Comparison of ENCODE assay signal across 20 cellular contexts in genomic region chr14:57080691-57081090, GRCh38.
"Had no signal": no experiment of that assay in that cellular context is flagged by ENCODE, and none has a peak within 500 bp of the region (broad histone marks: within the 10 kb centered on the region; RNA-seq: fewer than 3 reads in every experiment).

No MANE protein-coding gene starts in this region.

- H3K4me1 Mint-ChIP-seq: activated naive CD4-positive, alpha-beta T cell treated with anti-CD3 and anti-CD28 coated beads, Interleukin-2, amount 10 ng/mL, durations not matched to agents 7 days and 5 days; activated naive CD8-positive, alpha-beta T cell treated with anti-CD3 and anti-CD28 coated beads for 36 hours had no signal

- H3K4me3 Mint-ChIP-seq: activated CD8-positive, alpha-beta T cell treated with anti-CD3 and anti-CD28 coated beads for 36 hours; activated naive CD4-positive, alpha-beta T cell treated with anti-CD3 and anti-CD28 coated beads, Interleukin-2, amount 10 ng/mL, durations not matched to agents 7 days and 5 days; activated naive CD8-positive, alpha-beta T cell treated with anti-CD3 and anti-CD28 coated beads for 36 hours; activated T-cell treated with anti-CD3 and anti-CD28 coated beads, Interleukin-2, amount 50 U/mL, for 72 hours had no signal

- H3K27ac Mint-ChIP-seq: activated CD8-positive, alpha-beta T cell treated with anti-CD3 and anti-CD28 coated beads for 36 hours; activated naive CD4-positive, alpha-beta T cell treated with anti-CD3 and anti-CD28 coated beads, Interleukin-2, amount 10 ng/mL, durations not matched to agents 7 days and 5 days; activated naive CD8-positive, alpha-beta T cell treated with anti-CD3 and anti-CD28 coated beads for 36 hours; activated T-cell treated with anti-CD3 and anti-CD28 coated beads, Interleukin-2, amount 50 U/mL, for 72 hours; activated T-helper 2 cell treated with anti-CD3 and anti-CD28 coated beads, Interferon-gamma antibody, Interleukin-2, Interleukin-4, amounts not matched to agents 10 μg/mL and 5 μg/mL and 100 μg/mL, durations not matched to agents 14 hours and 24 hours and 36 hours had no signal

- H3K27ac ChIP-seq: VCaP had no signal

- H3K36me3 Mint-ChIP-seq: activated naive CD4-positive, alpha-beta T cell treated with anti-CD3 and anti-CD28 coated beads, Interleukin-2, amount 10 ng/mL, durations not matched to agents 7 days and 5 days; activated naive CD8-positive, alpha-beta T cell treated with anti-CD3 and anti-CD28 coated beads for 36 hours had no signal

- DNase-seq: activated CD4-positive, alpha-beta T cell treated with anti-CD3 and anti-CD28 coated beads for 4 hours; activated CD8-positive, alpha-beta memory T cell treated with anti-CD3 and anti-CD28 coated beads, Interleukin-2, amount 50 U/mL, for 4 hours; activated CD8-positive, alpha-beta T cell treated with anti-CD3 and anti-CD28 coated beads for 36 hours; activated gamma-delta T cell treated with Interleukin-2 at 50 U/mL for 16 hours; activated naive CD4-positive, alpha-beta T cell treated with anti-CD3 and anti-CD28 coated beads, Interleukin-2, amount 10 ng/mL, durations not matched to agents 7 days and 5 days; activated naive CD8-positive, alpha-beta T cell treated with anti-CD3 and anti-CD28 coated beads for 36 hours; activated T-cell treated with anti-CD3 and anti-CD28 coated beads, Interleukin-2, amount 50 U/mL, for 72 hours; caudate nucleus; KBM-7; NCI-H1048; NCI-H146; NCI-H187 treated with DMSO at 0.1 percent for 48 hours; NCI-H2107; NCI-H2171 treated with DMSO at 0.1 percent for 48 hours; NCI-H226; NCI-H69; SIG-M5; T-helper 1 cell had no signal

- H3K9me3 Mint-ChIP-seq: activated CD8-positive, alpha-beta T cell treated with anti-CD3 and anti-CD28 coated beads for 36 hours; activated naive CD4-positive, alpha-beta T cell treated with anti-CD3 and anti-CD28 coated beads, Interleukin-2, amount 10 ng/mL, durations not matched to agents 7 days and 5 days; activated naive CD8-positive, alpha-beta T cell treated with anti-CD3 and anti-CD28 coated beads for 36 hours; activated T-cell treated with anti-CD3 and anti-CD28 coated beads, Interleukin-2, amount 50 U/mL, for 72 hours; activated T-helper 2 cell treated with anti-CD3 and anti-CD28 coated beads, Interferon-gamma antibody, Interleukin-2, Interleukin-4, amounts not matched to agents 10 μg/mL and 5 μg/mL and 100 μg/mL, durations not matched to agents 14 hours and 24 hours and 36 hours had no signal

- H3K27me3 Mint-ChIP-seq: activated naive CD4-positive, alpha-beta T cell treated with anti-CD3 and anti-CD28 coated beads, Interleukin-2, amount 10 ng/mL, durations not matched to agents 7 days and 5 days; activated naive CD8-positive, alpha-beta T cell treated with anti-CD3 and anti-CD28 coated beads for 36 hours had no signal

- ATAC-seq: activated CD8-positive, alpha-beta T cell treated with anti-CD3 and anti-CD28 coated beads for 36 hours; activated T-cell treated with anti-CD3 and anti-CD28 coated beads, Interleukin-2, amount 50 U/mL, for 72 hours had no signal
